1 cellular context compared by ENCODE assay signal in genomic region chrX:132395645-132396044, GRCh38.
TF ChIP-seq lines count a peak whose summit lies in the region.

No MANE protein-coding gene starts in this region.

TF ChIP-seq in HepG2, 621 proteins besides CTCF, POLR2A, EP300 and RAD21 (continued from another document):
- no peak for TF ChIP-seq NR3C1 (CRISPR knock-in tag; IDR thresholded peaks at IDR 0.05)
